8 cellular contexts compared by ENCODE assay signal in genomic region chr17:17836818-17837379, GRCh38. TPM values are rescaled to one million over a fixed set of nuclear protein-coding genes. Genes with fewer than 3 reads are reported as not detected.
A peak's percentile ranks its signal among the peaks of the same experiment; 100 is the strongest.
DNase-seq lines count a peak whose midpoint lies in the region; ATAC-seq lines count a peak whose summit lies in the region.

Gene SREBF1 (minus strand): TSS chr17:17836986. CDS start chr17:17836817, 169 bp downstream.

- peak; percentile 45 for DNase-seq in LHCN-M2 (ENCODE audit: low read depth)
- DNase-seq in activated CD4-positive, alpha-beta T cell treated with anti-CD3 and anti-CD28 coated beads, Interleukin-2, amount 50 U/mL, for 1 hour: peak; percentile 60
- DNase-seq in effector CD4-positive, alpha-beta T cell: peak; percentile 45
- DNase-seq in medulla oblongata (ENCODE audit: extremely low spot score): peak; percentile 74
- peak; percentile 37 to 47 for DNase-seq in stimulated activated CD8-positive, alpha-beta memory T cell treated with anti-CD3 and anti-CD28 coated beads, Interleukin-2, amount 100 ng/mL, for 1 hour (ENCODE audit: low read depth in 2 of 2)
- no peak for DNase-seq in NCI-H2107 treated with DMSO at 0.1 percent for 48 hours (lab: John Stamatoyannopoulos, UW; ENCODE audit: unreplicated experiment)

- peak within 1 kb of the TSS; percentile 71 for H3K4me3 ChIP-seq in GM08714 (ENCODE audit: low read length)

- peak; percentile 31 for ATAC-seq in GM21737 (IDR thresholded peaks at IDR 0.05; ENCODE audit: unreplicated experiment)

RNA-seq across cellular contexts. Expression of gene SREBF1, which starts in this region (rescaled TPM):
- total RNA-seq in LHCN-M2 (2014; rRNA removed): 34.4 and 53.0 TPM in 2 replicates
- polyA plus RNA-seq in LHCN-M2 (2012): 11.9 TPM
